In genomic region chrY:19567051-19567901, GRCh38 we compare ENCODE assay signal across 7 cellular contexts.
DNase-seq lines count a peak whose midpoint lies in the region; ATAC-seq and TF ChIP-seq lines count a peak whose summit lies in the region.

No MANE protein-coding gene starts in this region.

- no peaks in the 10 kb centered on the region for H4K20me1 ChIP-seq in PC-3 (ENCODE audit: low read length)

- CTCF ChIA-PET in activated naive CD4-positive, alpha-beta T cell treated with anti-CD3 and anti-CD28 coated beads for 36 hours (lab: Charles Lee) = interaction anchor here (0.7 to 1.0 kb wide), 2 partner anchors 25 to 64 kb away, joined by 3 to 4 read pairs; no protein-coding TSS in a partner anchor
- CTCF ChIA-PET in PC-3 (lab: Charles Lee) = no interaction called here

- H3K4me1 ChIP-seq in PC-3 (ENCODE audit: insufficient read depth, low read length) = no peaks in the 10 kb centered on the region

- H3K9me3 Mint-ChIP-seq in activated naive CD4-positive, alpha-beta T cell treated with anti-CD3 and anti-CD28 coated beads for 36 hours = no peaks in the 10 kb centered on the region
- no peaks in the 10 kb centered on the region for H3K9me3 Mint-ChIP-seq in stimulated activated memory B cell treated with anti-CD40 and anti-IgM and Interleukin-4, amounts not matched to agents 10 μg/mL and 1 μg/mL and 100 μg/mL, for 72 hours

- peak overlapping the region; percentile 88 for H3K4me3 Mint-ChIP-seq in activated naive CD4-positive, alpha-beta T cell treated with anti-CD3 and anti-CD28 coated beads for 36 hours
- peak overlapping the region; percentile 87 for H3K4me3 Mint-ChIP-seq in stimulated activated memory B cell treated with anti-CD40 and anti-IgM and Interleukin-4, amounts not matched to agents 10 μg/mL and 1 μg/mL and 100 μg/mL, for 72 hours

- TF ChIP-seq CTCF in PC-3 (conservative IDR thresholded peaks at IDR 0.05; ENCODE audit: low read depth, low read length) = no peak

- H3K9me2 ChIP-seq in PC-3 (replicated peaks; ENCODE audit: low read length) = no peaks in the 10 kb centered on the region

- peak; percentile 63 for DNase-seq in NCI-H2107 (lab: John Stamatoyannopoulos, UW)
- peak; percentile 87 for DNase-seq in activated naive CD4-positive, alpha-beta T cell treated with anti-CD3 and anti-CD28 coated beads for 36 hours
- DNase-seq in inferior parietal cortex (ENCODE audit: extremely low spot score) = peak; percentile 85
- DNase-seq in PC-3 = no peak

- H3K27ac Mint-ChIP-seq in activated naive CD4-positive, alpha-beta T cell treated with anti-CD3 and anti-CD28 coated beads for 36 hours = peak overlapping the region; percentile 99
- peak overlapping the region; percentile 95 for H3K27ac Mint-ChIP-seq in stimulated activated memory B cell treated with anti-CD40 and anti-IgM and Interleukin-4, amounts not matched to agents 10 μg/mL and 1 μg/mL and 100 μg/mL, for 72 hours

- BruUV-seq in PC-3 (replicated peaks; lab: Mats Ljungman, UMichigan) = no TSS peak

- H3K9ac ChIP-seq in PC-3 (ENCODE audit: low read length) = no peak overlapping the region

- no peak overlapping the region for H3K4me2 ChIP-seq in PC-3 (ENCODE audit: low read length)

- H3K4me1 Mint-ChIP-seq in activated naive CD4-positive, alpha-beta T cell treated with anti-CD3 and anti-CD28 coated beads for 36 hours (ENCODE audit: low read depth) = peaks cover 27% of the 10 kb centered on the region
- peaks cover 29% of the 10 kb centered on the region for H3K4me1 Mint-ChIP-seq in stimulated activated memory B cell treated with anti-CD40 and anti-IgM and Interleukin-4, amounts not matched to agents 10 μg/mL and 1 μg/mL and 100 μg/mL, for 72 hours

- no peak overlapping the region for H2AFZ ChIP-seq in PC-3 (ENCODE audit: low read length)

- peak; percentile 74 for ATAC-seq in GM21515 (IDR thresholded peaks at IDR 0.05; ENCODE audit: unreplicated experiment)
- ATAC-seq in stimulated activated memory B cell treated with anti-CD40 and anti-IgM and Interleukin-4, amounts not matched to agents 10 μg/mL and 1 μg/mL and 100 μg/mL, for 72 hours = peak; percentile 93
- ATAC-seq in HG03097 (IDR thresholded peaks at IDR 0.05; ENCODE audit: low FRiP score, unreplicated experiment) = no peak
- ATAC-seq in PC-3 = no peak

- no peaks in the 10 kb centered on the region for H3K27me3 Mint-ChIP-seq in activated naive CD4-positive, alpha-beta T cell treated with anti-CD3 and anti-CD28 coated beads for 36 hours (ENCODE audit: low read depth)
- H3K27me3 Mint-ChIP-seq in stimulated activated memory B cell treated with anti-CD40 and anti-IgM and Interleukin-4, amounts not matched to agents 10 μg/mL and 1 μg/mL and 100 μg/mL, for 72 hours = no peaks in the 10 kb centered on the region

- intact Hi-C loops in activated naive CD4-positive, alpha-beta T cell treated with anti-CD3 and anti-CD28 coated beads for 36 hours (cut with micrococcal nuclease) = loop anchor here (1.0 to 5.0 kb wide), 9 partner anchors 34 to 1682 kb away; partner anchors contain the start of genes EIF1AY and KDM5D
- intact Hi-C loops in PC-3 (cut with micrococcal nuclease) = no loop called here

- H3K36me3 ChIP-seq in PC-3 (ENCODE audit: low read depth, low read length) = no peaks in the 10 kb centered on the region

- H3K4me3 ChIP-seq in PC-3 (ENCODE audit: low read length) = no peak overlapping the region

- POLR2A ChIA-PET in PC-3 (lab: Charles Lee; ENCODE audit: unreplicated experiment) = no interaction called here

- H3F3A ChIP-seq in PC-3 (ENCODE audit: low read length, unreplicated experiment) = no peaks in the 10 kb centered on the region

- no peak overlapping the region for H3K27ac ChIP-seq in PC-3 (ENCODE audit: low read length)

- H3K79me2 ChIP-seq in PC-3 (ENCODE audit: low read length) = no peaks in the 10 kb centered on the region

- no peaks in the 10 kb centered on the region for H3K9me3 ChIP-seq in PC-3 (ENCODE audit: low read length)

- H3K36me3 Mint-ChIP-seq in activated naive CD4-positive, alpha-beta T cell treated with anti-CD3 and anti-CD28 coated beads for 36 hours (ENCODE audit: low read depth) = peaks cover 7% of the 10 kb centered on the region
- H3K36me3 Mint-ChIP-seq in stimulated activated memory B cell treated with anti-CD40 and anti-IgM and Interleukin-4, amounts not matched to agents 10 μg/mL and 1 μg/mL and 100 μg/mL, for 72 hours = no peaks in the 10 kb centered on the region

- no peaks in the 10 kb centered on the region for H3K27me3 ChIP-seq in PC-3 (ENCODE audit: low read length)

Comparison
In these comparisons a context has a peak if more than half of its experiments do, and no peak if none do; other contexts are left out.
1. ATAC-seq: peak in GM21515 (single experiment) and stimulated activated memory B cell treated with anti-CD40 and anti-IgM and Interleukin-4, amounts not matched to agents 10 μg/mL and 1 μg/mL and 100 μg/mL, for 72 hours (single experiment); none in HG03097 (single experiment) and PC-3 (single experiment).